ENCODE assay signal across 14 cellular contexts in genomic region chr7:85135931-85136330, GRCh38. TPM values are rescaled to one million over a fixed set of nuclear protein-coding genes. Genes with fewer than 3 reads are reported as not detected.
DNase-seq lines count a peak whose midpoint lies in the region; TF ChIP-seq lines count a peak whose summit lies in the region.
"Had no signal": no experiment of that assay in that cellular context is flagged by ENCODE, and none has a peak within 500 bp of the region (broad histone marks: within the 10 kb centered on the region; RNA-seq: fewer than 3 reads in every experiment).

No MANE protein-coding gene starts in this region.

- no peak for TF ChIP-seq CTCF in mesothelial cell of epicardium (IDR thresholded peaks at IDR 0.05; ENCODE audit: unreplicated experiment)

- peak; percentile 64 for DNase-seq in AG20443 (ENCODE audit: low spot score)
- peak; percentile 80 for DNase-seq in NCI-H226
- peak; percentile 29 for DNase-seq in dermis blood vessel endothelial cell
- no peak for DNase-seq in mesothelial cell of epicardium (ENCODE audit: low spot score in 2 of 2, unreplicated experiment in 2 of 2)
- no peak for DNase-seq in NCI-H2107 treated with DMSO at 0.1 percent for 48 hours (lab: John Stamatoyannopoulos, UW; ENCODE audit: unreplicated experiment)
- DNase-seq in SHP77 (lab: John Stamatoyannopoulos, UW) = no peak
- DNase-seq in NCI-H2227 treated with DMSO at 0.1 percent for 48 hours (lab: John Stamatoyannopoulos, UW) = no peak
- DNase-seq in stimulated activated CD4-positive, alpha-beta T cell treated with anti-CD3 and anti-CD28 coated beads, Interleukin-12 subunit alpha, Interleukin-12 subunit beta, amount 100 ng/mL, for 4 hours = no peak
- DNase-seq: activated T-cell treated with anti-CD3 and anti-CD28 coated beads, Interleukin-2, amount 50 U/mL, for 1 hour; amygdala; effector CD4-positive, alpha-beta T cell; occipital lobe; uterus had no signal

- no peak overlapping the region for H3K4me3 Mint-ChIP-seq in mesothelial cell of epicardium

- H3K36me3 Mint-ChIP-seq in mesothelial cell of epicardium = peaks cover 15% of the 10 kb centered on the region

- peak overlapping the region; percentile 86 for H3K27ac Mint-ChIP-seq in mesothelial cell of epicardium

- H3K27me3 Mint-ChIP-seq in mesothelial cell of epicardium (ENCODE audit: low read depth) = no peaks in the 10 kb centered on the region

- H3K4me1 Mint-ChIP-seq in mesothelial cell of epicardium = peaks cover 17% of the 10 kb centered on the region

- no peaks in the 10 kb centered on the region for H3K9me3 Mint-ChIP-seq in mesothelial cell of epicardium

RNA-seq across cellular contexts. Expression of gene SEMA3D, which starts 50.9 kb away (rescaled TPM):
- total RNA-seq in dermis blood vessel endothelial cell (3.0 and 20.4 TPM in 2 replicates), mesothelial cell of epicardium (264 to 278 TPM (median 272 TPM) in 3 replicates)
- total RNA-seq: MCF 10A had no signal

Comparison
In these comparisons a context has a peak if more than half of its experiments do, and no peak if none do; other contexts are left out.
1. DNase-seq: peak in AG20443 (single experiment), NCI-H226 (single experiment) and dermis blood vessel endothelial cell (single experiment); none in mesothelial cell of epicardium (0 of 2), NCI-H2107 treated with DMSO at 0.1 percent for 48 hours (single experiment), SHP77 (0 of 2), NCI-H2227 treated with DMSO at 0.1 percent for 48 hours (single experiment) and stimulated activated CD4-positive, alpha-beta T cell treated with anti-CD3 and anti-CD28 coated beads, Interleukin-12 subunit alpha, Interleukin-12 subunit beta, amount 100 ng/mL, for 4 hours (single experiment).
2. RNA of gene SEMA3D, which starts 50.9 kb away (total RNA-seq): 264 to 278 TPM in mesothelial cell of epicardium; 3.0 to 20.4 TPM in dermis blood vessel endothelial cell; every median in the first group is over 10 times any median in the second.